In the genomic region with DNA sequence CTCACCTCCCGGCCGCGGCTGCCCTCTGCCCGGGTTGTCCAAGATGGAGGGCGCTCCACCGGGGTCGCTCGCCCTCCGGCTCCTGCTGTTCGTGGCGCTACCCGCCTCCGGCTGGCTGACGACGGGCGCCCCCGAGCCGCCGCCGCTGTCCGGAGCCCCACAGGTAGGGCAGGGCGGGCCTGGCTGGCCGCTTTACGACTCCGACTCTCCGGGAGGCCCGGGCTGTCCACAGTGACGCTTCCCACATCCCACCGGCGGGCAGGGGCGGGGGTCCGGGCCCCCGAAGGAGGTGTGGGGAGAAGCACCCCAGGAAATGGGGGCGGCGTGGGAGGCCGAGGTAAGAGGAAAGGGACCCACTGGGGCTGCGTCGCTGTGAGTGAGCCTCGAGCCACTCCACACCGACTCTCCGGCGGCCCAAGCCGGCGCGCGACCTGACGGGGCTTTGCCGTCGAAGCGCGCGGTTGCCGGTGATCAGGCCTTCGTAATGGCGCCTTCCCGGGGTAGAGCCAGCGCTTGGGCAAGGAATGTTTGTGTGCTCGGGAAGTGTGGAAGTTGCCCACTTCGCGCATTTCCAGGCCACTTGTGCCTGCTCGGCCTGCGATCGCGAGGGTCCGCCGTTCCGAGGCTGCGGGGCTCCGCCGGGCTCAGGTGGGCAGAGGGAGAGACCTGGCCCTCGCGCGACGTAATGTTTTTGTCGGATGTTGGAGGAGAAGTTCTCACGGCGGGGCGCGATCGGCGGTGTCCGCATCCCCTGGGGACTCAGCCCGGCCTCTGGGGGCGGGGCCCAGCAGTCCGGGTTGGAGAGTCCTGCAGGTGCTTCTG, we compare ENCODE assay signal across 8 cellular contexts.
A peak's percentile ranks its signal among the peaks of the same experiment; 100 is the strongest.
DNase-seq lines count a peak whose midpoint lies in the region; ATAC-seq lines count a peak whose summit lies in the region.

A gene with protein sequence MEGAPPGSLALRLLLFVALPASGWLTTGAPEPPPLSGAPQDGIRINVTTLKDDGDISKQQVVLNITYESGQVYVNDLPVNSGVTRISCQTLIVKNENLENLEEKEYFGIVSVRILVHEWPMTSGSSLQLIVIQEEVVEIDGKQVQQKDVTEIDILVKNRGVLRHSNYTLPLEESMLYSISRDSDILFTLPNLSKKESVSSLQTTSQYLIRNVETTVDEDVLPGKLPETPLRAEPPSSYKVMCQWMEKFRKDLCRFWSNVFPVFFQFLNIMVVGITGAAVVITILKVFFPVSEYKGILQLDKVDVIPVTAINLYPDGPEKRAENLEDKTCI (plus strand): TSS at position 4 of the 822 bp plus-strand sequence. CDS start 40 bp downstream, at position 44.

- peak; percentile 26 for ATAC-seq in HG02852 (IDR thresholded peaks at IDR 0.05; ENCODE audit: unreplicated experiment)
- ATAC-seq in memory B cell (ENCODE audit: low read depth), result peak; percentile 12

- H3K4me1 Mint-ChIP-seq in memory B cell, result peaks cover 9% of the 10 kb centered on the region

- no peaks in the 10 kb centered on the region for H3K27me3 Mint-ChIP-seq in memory B cell

- H3K9me3 Mint-ChIP-seq in memory B cell, result no peaks in the 10 kb centered on the region

- peak within 1 kb of the TSS; percentile 95 for H3K27ac Mint-ChIP-seq in memory B cell

- peak within 1 kb of the TSS; percentile 93 for H3K4me3 Mint-ChIP-seq in memory B cell

- DNase-seq in NCI-H524 (lab: John Stamatoyannopoulos, UW) (peak; percentile 56 to 61), NCI-H524 treated with DMSO at 0.1 percent for 48 hours (lab: John Stamatoyannopoulos, UW) (no peak), NCI-H2196 treated with DMSO at 0.1 percent for 48 hours (lab: John Stamatoyannopoulos, UW; ENCODE audit: unreplicated experiment) (peak; percentile 8), memory B cell (ENCODE audit: low spot score in 2 of 2) (peak; percentile 23 to 58)
- peak; percentile 55 to 62 for DNase-seq in activated CD4-positive, alpha-beta T cell treated with anti-CD3 and anti-CD28 coated beads, Interleukin-2, amount 50 U/mL, for 4 hours
- peak; percentile 41 for DNase-seq in effector CD8-positive, alpha-beta T cell (lab: John Stamatoyannopoulos, UW)
- DNase-seq in stimulated activated CD8-positive, alpha-beta memory T cell treated with anti-CD3 and anti-CD28 coated beads, Interleukin-15, amount 100 ng/mL, for 24 hours (ENCODE audit: low read depth), result peak; percentile 38

- H3K36me3 Mint-ChIP-seq in memory B cell, result peaks cover 2% of the 10 kb centered on the region
